ENCODE assay signal across 29 cellular contexts in genomic region chr9:93701494-93702218, GRCh38.
"Had no signal": no experiment of that assay in that cellular context is flagged by ENCODE, and none has a peak within 500 bp of the region (broad histone marks: within the 10 kb centered on the region; RNA-seq: fewer than 3 reads in every experiment).

No MANE protein-coding gene starts in this region.

- H3K4me3 ChIP-seq: esophagus squamous epithelium, heart right ventricle, lower lobe of right lung, prostate gland, sigmoid colon, tibial nerve had no signal

- H3K36me3 ChIP-seq: brain microvascular endothelial cell, esophagus squamous epithelium, heart right ventricle, lower lobe of right lung, prostate gland, sigmoid colon, tibial nerve had no signal

- H3K27ac ChIP-seq: brain microvascular endothelial cell, esophagus squamous epithelium, heart right ventricle, lower lobe of right lung, prostate gland, sigmoid colon, tibial nerve had no signal

- H3K27me3 ChIP-seq: brain microvascular endothelial cell, sigmoid colon, tibial nerve had no signal

- ATAC-seq: heart right ventricle; left lobe of liver; lower lobe of right lung; natural killer cell treated with Interleukin-12 subunit alpha and Interleukin-12 subunit beta and Interleukin-15 and Interleukin-18, amount 100 ng/mL, for 72 hours; stimulated activated naive B cell treated with anti-CD40 and anti-IgM and Interleukin-4, amounts not matched to agents 10 μg/mL and 1 μg/mL and 100 μg/mL, for 72 hours; T-helper 17 cell had no signal

- DNase-seq: activated CD4-positive, alpha-beta memory T cell treated with anti-CD3 and anti-CD28 coated beads, Interleukin-2, amount 10 ng/mL, durations not matched to agents 7 days and 5 days; activated CD4-positive, alpha-beta T cell treated with anti-CD3 and anti-CD28 coated beads, Interleukin-2, amount 10 ng/mL, durations not matched to agents 24 days and 14 days; activated CD4-positive, CD25-positive, alpha-beta regulatory T cell treated with anti-CD3 and anti-CD28 coated beads, Interleukin-2, amount 50 U/mL, for 72 hours; activated effector memory CD4-positive, alpha-beta T cell treated with Interleukin-2 at 50 U/mL for 16 hours; activated naive CD4-positive, alpha-beta T cell treated with anti-CD3 and anti-CD28 coated beads, Interleukin-2, amount 10 ng/mL, durations not matched to agents 7 days and 5 days; amniotic stem cell; brain microvascular endothelial cell; caudate nucleus; dermis blood vessel endothelial cell; effector CD4-positive, alpha-beta T cell; esophagus squamous epithelium; foreskin melanocyte; heart right ventricle; kidney glomerular epithelial cell; lower lobe of right lung; mesenchymal stem cell; retina; sigmoid colon; SK-N-SH; small intestine; stimulated activated CD4-positive, alpha-beta T cell treated with anti-CD3 and anti-CD28 coated beads, Interleukin-1b, Interleukin-23, amount 100 ng/mL, for 48 hours; stimulated activated CD4-positive, alpha-beta T cell treated with anti-CD3 and anti-CD28 coated beads, Interleukin-4, amount 100 ng/mL, for 4 hours; stimulated activated naive B cell treated with anti-CD40 and anti-IgM and Interleukin-4, amounts not matched to agents 10 μg/mL and 1 μg/mL and 100 μg/mL, for 72 hours; T-helper 17 cell; T1000 had no signal

- H3K4me1 ChIP-seq: esophagus squamous epithelium, heart right ventricle, lower lobe of right lung, prostate gland, sigmoid colon, tibial nerve had no signal

- H3K9me3 ChIP-seq: prostate gland, SK-N-SH had no signal
